In the genomic region with DNA sequence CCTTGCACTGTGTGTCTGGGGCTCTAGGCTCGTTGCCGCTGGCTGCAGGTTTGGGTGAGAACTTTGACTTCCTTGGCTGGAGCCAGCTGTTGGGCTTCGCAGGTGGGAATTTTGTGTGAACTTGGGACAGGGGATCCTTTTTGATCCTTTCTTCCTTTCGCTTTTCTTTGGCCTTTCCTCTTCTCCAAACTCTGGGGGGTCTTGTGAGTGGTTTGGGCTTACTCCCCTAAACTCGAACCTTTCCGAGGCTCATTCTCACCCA, we compare ENCODE assay signal across 8 cellular contexts. TPM values are rescaled to one million over a fixed set of nuclear protein-coding genes. Genes with fewer than 3 reads are reported as not detected.
DNase-seq lines count a peak whose midpoint lies in the region; ATAC-seq, FAIRE-seq and TF ChIP-seq lines count a peak whose summit lies in the region.

No MANE protein-coding gene starts in this region.

- no peaks in the 10 kb centered on the region for H3K27me3 ChIP-seq in Caco-2 (replicated peaks; ENCODE audit: control insufficient read depth, insufficient read depth, low read length)
- H3K27me3 ChIP-seq in Panc1 (ENCODE audit: control insufficient read depth, insufficient read depth, low read length) = no peaks in the 10 kb centered on the region
- H3K27me3 ChIP-seq in esophagus (ENCODE audit: control insufficient read depth in 1 of 2, insufficient read depth in 2 of 2, low read length in 2 of 2) = no peaks in the 10 kb centered on the region
- H3K27me3 ChIP-seq in pancreas = no peaks in the 10 kb centered on the region

- 28 to 39% methylated on average over 6 of the region's 6 CpGs for WGBS in esophagus, 2 donors
- WGBS in pancreas, 2 donors = 10 to 14% methylated on average over 6 of the region's 6 CpGs

- TF ChIP-seq CTCF in Caco-2 (IDR thresholded peaks at IDR 0.05; ENCODE audit: insufficient read depth in 1 of 2, low read depth in 1 of 2, low read length in 1 of 2, severe bottlenecking in 1 of 2, unreplicated experiment in 1 of 2) (no peak), Panc1 (IDR thresholded peaks at IDR 0.05) (no peak), pancreas (IDR thresholded peaks at IDR 0.05) (no peak)

- POLR2A ChIA-PET in Caco-2 (lab: Charles Lee) = no interaction called here
- POLR2A ChIA-PET in Panc1 (lab: Charles Lee) = no interaction called here

- H3K9me3 Mint-ChIP-seq in Caco-2 (ENCODE audit: unreplicated experiment) = peaks cover 2% of the 10 kb centered on the region

- CTCF ChIA-PET in Caco-2 (lab: Charles Lee) = no interaction called here
- CTCF ChIA-PET in Panc1 (lab: Charles Lee) = no interaction called here

- intact Hi-C loops in Caco-2 (cut with micrococcal nuclease; ENCODE audit: unreplicated experiment) = loop anchor here (5.0 kb wide), 1 partner anchor 68 kb away; a partner anchor contains a TSS
- intact Hi-C loops in Panc1 (cut with micrococcal nuclease; ENCODE audit: unreplicated experiment) = no loop called here
- intact Hi-C loops in pancreas (cut with DNase I) = no loop called here

- no peak for FAIRE-seq in pancreas (lab: Jason Lieb, UNC)

- peak overlapping the region; percentile 96 for H3K4me3 Mint-ChIP-seq in Caco-2 (ENCODE audit: unreplicated experiment)

- no peak for ATAC-seq in Panc1
- no peak for ATAC-seq in pancreas
- no peak for ATAC-seq in GM21723 (IDR thresholded peaks at IDR 0.05; ENCODE audit: unreplicated experiment)

- in situ Hi-C loops in Panc1 (cut with HindIII; ENCODE audit: low pct_unique_long_range_greater_than_20kb, low sequenced_read_pairs) = no loop called here

- H3K4me1 ChIP-seq in Caco-2 = peaks cover 38% of the 10 kb centered on the region
- H3K4me1 ChIP-seq in Panc1 (ENCODE audit: control insufficient read depth, insufficient read depth, low read length) = peaks cover 31% of the 10 kb centered on the region
- H3K4me1 ChIP-seq in esophagus (ENCODE audit: control insufficient read depth in 2 of 2, insufficient read depth in 2 of 2, low read length in 1 of 2) = peaks cover 13 to 14% of the 10 kb centered on the region in 2 donors
- peaks cover 8 to 43% (median 22%) of the 10 kb centered on the region in 3 donors for H3K4me1 ChIP-seq in pancreas

- H3K9me3 ChIP-seq in Caco-2 (no peaks in the 10 kb centered on the region), Panc1 (ENCODE audit: control insufficient read depth, insufficient read depth, low read depth, low read length) (no peaks in the 10 kb centered on the region), esophagus (ENCODE audit: control insufficient read depth in 2 of 2, insufficient read depth in 1 of 2, low read depth in 1 of 2, low read length in 1 of 2) (no peaks in the 10 kb centered on the region), pancreas (no peaks in the 10 kb centered on the region)

- no peak for DNase-seq in Caco-2
- no peak for DNase-seq in Panc1 (ENCODE audit: low read depth, low spot score)
- no peak for DNase-seq in pancreas
- no peak for DNase-seq in H4 (ENCODE audit: low spot score)
- DNase-seq in KG1 (lab: John Stamatoyannopoulos, UW) = no peak
- no peak for DNase-seq in SKM-1 treated with dmso at 0.1 percent for 144 hours (lab: John Stamatoyannopoulos, UW; ENCODE audit: unreplicated experiment)

- BruUV-seq in Caco-2 (replicated peaks; lab: Mats Ljungman, UMichigan) (no TSS peak), Panc1 (replicated peaks; lab: Mats Ljungman, UMichigan) (no TSS peak)

- no peaks in the 10 kb centered on the region for H3K27me3 Mint-ChIP-seq in Caco-2 (ENCODE audit: insufficient read depth, unreplicated experiment)

- H3K36me3 ChIP-seq in Caco-2 (ENCODE audit: control insufficient read depth, insufficient read depth, low read length) (no peaks in the 10 kb centered on the region), Panc1 (ENCODE audit: control insufficient read depth, insufficient read depth, low read length) (no peaks in the 10 kb centered on the region; the same call in 1 of the 2 replicates), esophagus (ENCODE audit: control insufficient read depth in 2 of 2, insufficient read depth in 2 of 2, low read length in 1 of 2) (no peaks in the 10 kb centered on the region), pancreas (no peaks in the 10 kb centered on the region)

- H3K4me3 ChIP-seq in Caco-2 (ENCODE audit: low read depth, low read length) (peak overlapping the region; percentile 86), Panc1 (ENCODE audit: low read depth in 2 of 2, low read length in 2 of 2) (peak overlapping the region; percentile 71 to 77), esophagus (ENCODE audit: low read depth in 1 of 2, low read length in 2 of 2) (peak overlapping the region; percentile 75 to 83), pancreas (peak overlapping the region; percentile 85 to 98 (median 94))

- peaks cover 44% of the 10 kb centered on the region for H3K36me3 Mint-ChIP-seq in Caco-2 (ENCODE audit: insufficient read depth, unreplicated experiment)

- peaks cover 47% of the 10 kb centered on the region for H3K4me1 Mint-ChIP-seq in Caco-2 (ENCODE audit: low read depth, unreplicated experiment)

- H3K27ac Mint-ChIP-seq in Caco-2 (ENCODE audit: unreplicated experiment) = peak overlapping the region; percentile 84

- H3K27ac ChIP-seq in Panc1 (ENCODE audit: low read length) = peak overlapping the region; percentile 21; the same call in 1 of the 2 replicates
- peak overlapping the region in 1 of 2 donors; percentile 72 for H3K27ac ChIP-seq in esophagus (ENCODE audit: low read depth in 2 of 2, low read length in 1 of 2)
- peak overlapping the region; percentile 92 to 99 (median 96) for H3K27ac ChIP-seq in pancreas

RNA-seq across cellular contexts. Expression of a gene that starts 0.6 kb away (rescaled TPM):
- total RNA-seq in Caco-2 (2022) = 50.0 and 57.2 TPM in 2 replicates
- total RNA-seq in Panc1 (2021; ENCODE audit: unreplicated experiment) = 15.1 TPM
- 15.7 TPM for polyA plus RNA-seq in Panc1 (2012; ENCODE audit: insufficient read length)
- 10 to 100 TPM; 15.9 to 19.9 TPM for polyA plus RNA-seq in esophagus
- 100 to 1,000 TPM in 1 of 6 donors, 10 to 100 TPM in 5; 61.2 to 106 (median 84.1) TPM for total RNA-seq in pancreas
- polyA plus RNA-seq in pancreas = 100 to 1,000 TPM; 129 to 169 TPM
- total RNA-seq in H4 (2014; rRNA removed; shearing (Covaris generic)) = 7.2 and 8.3 TPM in 2 replicates
